Comparison of ENCODE assay signal across 11 cellular contexts in the genomic region with DNA sequence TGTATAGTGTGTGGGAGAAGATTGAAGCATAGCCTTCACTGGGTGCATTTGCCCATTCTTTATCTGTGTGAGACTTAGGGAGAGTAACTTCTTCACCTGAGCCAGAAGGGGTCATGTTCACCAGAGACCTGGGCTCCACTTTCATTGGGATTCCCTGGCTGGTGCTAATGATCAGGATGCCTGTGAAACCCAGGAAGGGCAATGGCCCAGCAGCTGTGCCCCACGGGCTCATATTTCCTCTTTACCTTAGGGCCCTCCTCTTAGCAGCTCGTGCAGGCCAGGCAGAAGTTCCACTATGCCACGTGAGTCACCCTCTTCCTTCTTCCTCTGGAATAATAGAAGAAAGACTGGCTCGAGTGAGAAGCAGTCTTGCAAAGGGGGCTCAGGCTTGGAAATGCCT. TPM values are rescaled to one million over a fixed set of nuclear protein-coding genes. Genes with fewer than 3 reads are reported as not detected.
DNase-seq lines count a peak whose midpoint lies in the region; ATAC-seq, FAIRE-seq and TF ChIP-seq lines count a peak whose summit lies in the region.
"Had no signal": no experiment of that assay in that cellular context is flagged by ENCODE, and none has a peak within 500 bp of the region (broad histone marks: within the 10 kb centered on the region; RNA-seq: fewer than 3 reads in every experiment).

No MANE protein-coding gene starts in this region.

- FAIRE-seq in GM19239 (lab: Jason Lieb, UNC), result no peak
- FAIRE-seq: GM12892 had no signal

- DNase-seq in AML-193 (lab: John Stamatoyannopoulos, UW) (peak; percentile 70 to 73), HT-29 (ENCODE audit: low spot score) (peak; percentile 8), RWPE1 (ENCODE audit: low spot score) (peak; percentile 52), glomerular visceral epithelial cell (ENCODE audit: extremely low spot score) (peak; percentile 59), KG1 (lab: John Stamatoyannopoulos, UW) (no peak), NCI-H146 treated with DMSO at 0.1 percent for 48 hours (lab: John Stamatoyannopoulos, UW; ENCODE audit: unreplicated experiment) (no peak), GM19239 (ENCODE audit: insufficient read length, low spot score) (no peak)
- DNase-seq: nephron progenitor cell had no signal

- H3K27ac ChIP-seq in RWPE1, result peak overlapping the region; percentile 55
- H3K27ac ChIP-seq: VCaP had no signal

- CTCF ChIA-PET in RWPE1 (lab: Yijun Ruan, JAX), result interaction anchor here (0.6 to 1.0 kb wide), 3 partner anchors 18 to 93 kb away, joined by 3 to 6 read pairs (median 3); no protein-coding TSS in a partner anchor

- no peak for ATAC-seq in HG03039 (IDR thresholded peaks at IDR 0.05; ENCODE audit: unreplicated experiment)

- POLR2A ChIA-PET in RWPE1 (lab: Yijun Ruan, JAX; ENCODE audit: low non-redundant PET), result no interaction called here

- TF ChIP-seq CTCF in RWPE1 (conservative IDR thresholded peaks at IDR 0.05; ENCODE audit: low read depth), result no peak

RNA-seq across cellular contexts. Expression of a gene that starts 5.0 kb away (rescaled TPM):
- total RNA-seq in HT-29 (2014; rRNA removed; shearing (Covaris generic)), result 2.3 and 2.6 TPM in 2 replicates

Comparison
In these comparisons a context has a peak if more than half of its experiments do, and no peak if none do; other contexts are left out.
1. DNase-seq: peak in AML-193 (2 of 2), HT-29 (single experiment), RWPE1 (single experiment) and glomerular visceral epithelial cell (single experiment); none in KG1 (single experiment), NCI-H146 treated with DMSO at 0.1 percent for 48 hours (single experiment) and GM19239 (single experiment).